In the genomic region with DNA sequence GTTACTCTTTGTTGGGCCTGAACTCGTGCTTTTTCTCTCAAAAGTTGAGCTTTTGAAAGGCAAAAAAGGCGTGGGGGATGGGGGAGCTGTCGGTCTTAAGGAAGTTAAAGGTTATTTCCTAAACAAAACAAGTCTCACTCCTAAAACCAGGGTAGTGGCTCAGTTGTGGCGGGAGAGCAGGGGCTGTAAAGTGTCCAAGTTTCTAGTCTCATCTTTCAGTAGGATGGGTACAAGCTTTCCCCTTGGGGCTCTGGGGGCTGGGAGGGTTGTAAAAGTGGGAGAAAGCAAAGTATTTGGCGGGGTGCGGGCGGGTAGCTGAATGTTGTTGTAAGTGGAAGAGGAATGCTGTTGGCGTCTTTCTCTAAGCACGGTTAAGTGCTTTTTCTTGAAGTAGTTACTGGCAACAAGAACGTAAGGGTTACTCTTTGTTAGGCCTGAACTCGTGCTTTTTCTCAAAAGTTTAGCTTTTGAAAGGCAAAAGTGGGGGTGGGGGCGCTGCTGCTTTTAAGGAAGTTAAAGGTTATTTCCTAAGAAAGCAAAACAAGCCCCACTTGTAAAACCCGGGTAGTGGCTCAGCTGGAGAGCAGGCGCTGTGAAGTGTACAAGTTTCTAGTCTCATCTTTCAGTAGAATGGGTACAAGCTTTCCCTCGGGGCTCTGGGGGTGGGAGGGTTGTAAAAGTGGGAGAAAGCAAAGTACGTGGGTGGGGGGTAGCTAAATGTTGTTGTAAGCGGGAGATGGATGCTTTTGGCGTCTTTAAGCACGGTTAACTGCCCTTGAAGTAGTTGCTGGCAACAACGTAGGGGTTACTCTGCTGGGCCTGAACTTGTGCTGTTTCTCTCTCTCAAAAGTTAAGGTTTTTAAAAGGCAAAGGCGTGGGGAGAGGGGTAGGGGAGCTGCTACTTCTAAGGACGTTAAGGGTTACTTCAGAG, we compare ENCODE assay signal across 8 cellular contexts. TPM values are rescaled to one million over a fixed set of nuclear protein-coding genes. Genes with fewer than 3 reads are reported as not detected.
A peak's percentile ranks its signal among the peaks of the same experiment; 100 is the strongest.
DNase-seq lines count a peak whose midpoint lies in the region; ATAC-seq and TF ChIP-seq lines count a peak whose summit lies in the region.

No MANE protein-coding gene starts in this region.

- TF ChIP-seq CTCF in left ventricle myocardium inferior (IDR thresholded peaks at IDR 0.05; ENCODE audit: borderline replicate concordance): no peak
- no peak for TF ChIP-seq CTCF in omental fat pad (IDR thresholded peaks at IDR 0.05)

- ATAC-seq in GM19351 (IDR thresholded peaks at IDR 0.05; ENCODE audit: unreplicated experiment): peak; percentile 18
- ATAC-seq in GM18517 (IDR thresholded peaks at IDR 0.05; ENCODE audit: unreplicated experiment): no peak
- ATAC-seq in omental fat pad (ENCODE audit: low FRiP score): no peak

- H3K36me3 ChIP-seq in MG63: peaks cover 33% of the 10 kb centered on the region
- H3K36me3 ChIP-seq in left ventricle myocardium inferior: peaks cover 26% of the 10 kb centered on the region

- DNase-seq in MG63 (no peak), left ventricle myocardium inferior (no peak), skeletal muscle cell (ENCODE audit: low read depth) (no peak), NCI-H774 (lab: John Stamatoyannopoulos, UW) (no peak), omental fat pad (ENCODE audit: low spot score) (no peak)
- DNase-seq in activated naive CD4-positive, alpha-beta T cell treated with anti-CD3 and anti-CD28 coated beads, Interleukin-2, amount 50 U/mL, for 16 hours: peak; percentile 49

- H3K27ac ChIP-seq in left ventricle myocardium inferior (replicated peaks): peak overlapping the region; percentile 96

- peaks cover 44% of the 10 kb centered on the region for H3K4me1 ChIP-seq in left ventricle myocardium inferior

- H3K9me3 ChIP-seq in MG63 (no peaks in the 10 kb centered on the region), left ventricle myocardium inferior (replicated peaks) (no peaks in the 10 kb centered on the region)

- H3K27me3 ChIP-seq in MG63 (no peaks in the 10 kb centered on the region), left ventricle myocardium inferior (ENCODE audit: low read depth) (no peaks in the 10 kb centered on the region)

- intact Hi-C loops in left ventricle myocardium inferior (cut with micrococcal nuclease): no loop called here

- H3K4me3 ChIP-seq in MG63 (peak overlapping the region; percentile 68), left ventricle myocardium inferior (peak overlapping the region; percentile 90), skeletal muscle cell (ENCODE audit: low read depth, low read length) (peak overlapping the region; percentile 58)

RNA-seq across cellular contexts. Expression of gene WDR1, which starts 1.1 kb away (rescaled TPM):
- 181 and 237 TPM in 2 replicates for total RNA-seq in MG63 (2014; rRNA removed; shearing (Covaris generic); ENCODE audit: low replicate concordance)
- total RNA-seq in left ventricle myocardium inferior: 157 TPM
- total RNA-seq in omental fat pad: 100 to 1,000 TPM; 114 to 219 (median 135) TPM
